Comparison of ENCODE assay signal across 8 cellular contexts in genomic region chr2:197515277-197515797, GRCh38. TPM values are rescaled to one million over a fixed set of nuclear protein-coding genes. Genes with fewer than 3 reads are reported as not detected.
A peak's percentile ranks its signal among the peaks of the same experiment; 100 is the strongest.
DNase-seq lines count a peak whose midpoint lies in the region; ATAC-seq and TF ChIP-seq lines count a peak whose summit lies in the region.

No MANE protein-coding gene starts in this region.

- ATAC-seq in GM21381 (IDR thresholded peaks at IDR 0.05; ENCODE audit: unreplicated experiment): peak; percentile 2
- no peak for ATAC-seq in activated naive CD8-positive, alpha-beta T cell treated with anti-CD3 and anti-CD28 coated beads, Interleukin-2, amount 50 U/mL, for 24 hours
- ATAC-seq in stimulated activated naive B cell treated with anti-CD40 and anti-IgM and Interleukin-4, amounts not matched to agents 10 μg/mL and 1 μg/mL and 100 μg/mL, for 72 hours (replicated peaks): peak; percentile 13 to 20

- H3K36me3 Mint-ChIP-seq in Caco-2 (ENCODE audit: insufficient read depth, unreplicated experiment): peaks cover 17% of the 10 kb centered on the region
- peaks cover 8% of the 10 kb centered on the region for H3K36me3 Mint-ChIP-seq in activated naive CD8-positive, alpha-beta T cell treated with anti-CD3 and anti-CD28 coated beads, Interleukin-2, amount 50 U/mL, for 24 hours (ENCODE audit: low read depth)
- H3K36me3 Mint-ChIP-seq in stimulated activated naive B cell treated with anti-CD40 and anti-IgM and Interleukin-4, amounts not matched to agents 10 μg/mL and 1 μg/mL and 100 μg/mL, for 72 hours: peaks cover 14 to 27% of the 10 kb centered on the region in 2 donors

- in situ Hi-C loops in G401 (cut with HindIII; ENCODE audit: low sequenced_read_pairs): no loop called here

- peaks cover 9% of the 10 kb centered on the region for H3K4me1 Mint-ChIP-seq in Caco-2 (ENCODE audit: low read depth, unreplicated experiment)
- H3K4me1 Mint-ChIP-seq in activated naive CD8-positive, alpha-beta T cell treated with anti-CD3 and anti-CD28 coated beads, Interleukin-2, amount 50 U/mL, for 24 hours: peaks cover 37% of the 10 kb centered on the region
- H3K4me1 Mint-ChIP-seq in stimulated activated naive B cell treated with anti-CD40 and anti-IgM and Interleukin-4, amounts not matched to agents 10 μg/mL and 1 μg/mL and 100 μg/mL, for 72 hours: peaks cover 12 to 13% of the 10 kb centered on the region in 2 donors

- peak overlapping the region; percentile 37 for H3K27ac ChIP-seq in iPS-18a (ENCODE audit: low read length)

- TSS peak; percentile 78 for BruUV-seq in Caco-2 (replicated peaks; lab: Mats Ljungman, UMichigan)

- peak overlapping the region; percentile 91 for H3K27ac Mint-ChIP-seq in Caco-2 (ENCODE audit: unreplicated experiment)
- H3K27ac Mint-ChIP-seq in activated naive CD8-positive, alpha-beta T cell treated with anti-CD3 and anti-CD28 coated beads, Interleukin-2, amount 50 U/mL, for 24 hours: peak overlapping the region; percentile 95
- peak overlapping the region; percentile 99 for H3K27ac Mint-ChIP-seq in stimulated activated naive B cell treated with anti-CD40 and anti-IgM and Interleukin-4, amounts not matched to agents 10 μg/mL and 1 μg/mL and 100 μg/mL, for 72 hours

- CTCF ChIA-PET in Caco-2 (lab: Charles Lee): interaction anchor here (1.1 to 1.8 kb wide), 2 partner anchors 14 to 62 kb away, joined by 5 to 6 read pairs; no protein-coding TSS in a partner anchor

- no peaks in the 10 kb centered on the region for H3K27me3 Mint-ChIP-seq in Caco-2 (ENCODE audit: insufficient read depth, unreplicated experiment)
- H3K27me3 Mint-ChIP-seq in activated naive CD8-positive, alpha-beta T cell treated with anti-CD3 and anti-CD28 coated beads, Interleukin-2, amount 50 U/mL, for 24 hours: no peaks in the 10 kb centered on the region
- H3K27me3 Mint-ChIP-seq in stimulated activated naive B cell treated with anti-CD40 and anti-IgM and Interleukin-4, amounts not matched to agents 10 μg/mL and 1 μg/mL and 100 μg/mL, for 72 hours: no peaks in the 10 kb centered on the region

- H3K9me3 ChIP-seq in Caco-2 (peaks cover 2% of the 10 kb centered on the region; the same call in 1 of the 2 replicates), iPS-18a (ENCODE audit: control insufficient read depth, low read depth, low read length) (no peaks in the 10 kb centered on the region)

- no peak for DNase-seq in Caco-2
- peak; percentile 43 for DNase-seq in LHCN-M2 (ENCODE audit: low read depth)
- no peak for DNase-seq in activated naive CD8-positive, alpha-beta T cell treated with anti-CD3 and anti-CD28 coated beads, Interleukin-2, amount 50 U/mL, for 24 hours
- no peak for DNase-seq in stimulated activated naive B cell treated with anti-CD40 and anti-IgM and Interleukin-4, amounts not matched to agents 10 μg/mL and 1 μg/mL and 100 μg/mL, for 72 hours
- DNase-seq in G401 (ENCODE audit: low spot score): no peak
- DNase-seq in SHP77 treated with DMSO at 0.1 percent for 48 hours (lab: John Stamatoyannopoulos, UW): no peak

- peak overlapping the region; percentile 95 for H3K4me3 Mint-ChIP-seq in Caco-2 (ENCODE audit: unreplicated experiment)
- peak overlapping the region; percentile 97 for H3K4me3 Mint-ChIP-seq in activated naive CD8-positive, alpha-beta T cell treated with anti-CD3 and anti-CD28 coated beads, Interleukin-2, amount 50 U/mL, for 24 hours
- peak overlapping the region; percentile 98 to 100 for H3K4me3 Mint-ChIP-seq in stimulated activated naive B cell treated with anti-CD40 and anti-IgM and Interleukin-4, amounts not matched to agents 10 μg/mL and 1 μg/mL and 100 μg/mL, for 72 hours

- no peaks in the 10 kb centered on the region for H3K36me3 ChIP-seq in Caco-2 (ENCODE audit: control insufficient read depth, insufficient read depth, low read length)
- no peaks in the 10 kb centered on the region for H3K36me3 ChIP-seq in iPS-18a (ENCODE audit: control insufficient read depth, low read depth, low read length)

- no peaks in the 10 kb centered on the region for H3K9me3 Mint-ChIP-seq in Caco-2 (ENCODE audit: unreplicated experiment)
- H3K9me3 Mint-ChIP-seq in activated naive CD8-positive, alpha-beta T cell treated with anti-CD3 and anti-CD28 coated beads, Interleukin-2, amount 50 U/mL, for 24 hours: no peaks in the 10 kb centered on the region
- no peaks in the 10 kb centered on the region for H3K9me3 Mint-ChIP-seq in stimulated activated naive B cell treated with anti-CD40 and anti-IgM and Interleukin-4, amounts not matched to agents 10 μg/mL and 1 μg/mL and 100 μg/mL, for 72 hours

- intact Hi-C loops in Caco-2 (cut with micrococcal nuclease; ENCODE audit: unreplicated experiment): loop anchor here (5.0 kb wide), 2 partner anchors 78 to 192 kb away; partner anchors contain the start of genes MARS2 and SF3B1

- no peaks in the 10 kb centered on the region for H3K27me3 ChIP-seq in Caco-2 (replicated peaks; ENCODE audit: control insufficient read depth, insufficient read depth, low read length)
- H3K27me3 ChIP-seq in iPS-18a (ENCODE audit: control insufficient read depth, insufficient read depth, low read length): no peaks in the 10 kb centered on the region

- H3K4me1 ChIP-seq in Caco-2: peaks cover 15% of the 10 kb centered on the region
- H3K4me1 ChIP-seq in iPS-18a (ENCODE audit: control insufficient read depth, low read depth, low read length): peaks cover 17% of the 10 kb centered on the region

- POLR2A ChIA-PET in Caco-2 (lab: Charles Lee): interaction anchor here (1.3 to 3.5 kb wide), 2 partner anchors 15 to 62 kb away, joined by 10 to 36 read pairs; partner anchors contain the start of genes COQ10B, HSPD1 and HSPE1

- H3K9ac ChIP-seq in iPS-18a (ENCODE audit: low read length): peak overlapping the region; percentile 69

- H3K4me3 ChIP-seq in Caco-2 (ENCODE audit: low read depth, low read length) (peak overlapping the region; percentile 99), iPS-18a (ENCODE audit: low read length) (peak overlapping the region; percentile 92)

- no peak for TF ChIP-seq CTCF in Caco-2 (IDR thresholded peaks at IDR 0.05; ENCODE audit: insufficient read depth in 1 of 2, low read depth in 1 of 2, low read length in 1 of 2, severe bottlenecking in 1 of 2, unreplicated experiment in 1 of 2)

RNA-seq across cellular contexts. Expression of gene MOB4, which starts 0.5 kb away (rescaled TPM):
- total RNA-seq in Caco-2 (2022): 27.2 and 31.1 TPM in 2 replicates
- total RNA-seq in LHCN-M2 (2014; rRNA removed): 48.0 and 56.9 TPM in 2 replicates
- 19.9 TPM for polyA plus RNA-seq in LHCN-M2 (2012)
- 22.6 and 34.1 TPM in 2 replicates for total RNA-seq in G401 (2014; rRNA removed; shearing (Covaris generic))

RNA-seq across cellular contexts. Expression of gene HSPE1, which starts 15.2 kb away (rescaled TPM):
- total RNA-seq in Caco-2 (2022) (340 and 373 TPM in 2 replicates), LHCN-M2 (2014; rRNA removed) (115 and 212 TPM in 2 replicates)
- polyA plus RNA-seq in LHCN-M2 (2012): 170 TPM
- total RNA-seq in G401 (2014; rRNA removed; shearing (Covaris generic)): 163 and 218 TPM in 2 replicates

RNA-seq across cellular contexts. Expression of gene HSPD1, which starts 15.7 kb away (rescaled TPM):
- total RNA-seq in Caco-2 (2022) (877 and 933 TPM in 2 replicates), LHCN-M2 (2014; rRNA removed) (287 and 305 TPM in 2 replicates)
- 111 TPM for polyA plus RNA-seq in LHCN-M2 (2012)
- total RNA-seq in G401 (2014; rRNA removed; shearing (Covaris generic)): 108 and 158 TPM in 2 replicates
